8 cellular contexts compared by ENCODE assay signal in genomic region chr11:3824714-3825472, GRCh38. TPM values are rescaled to one million over a fixed set of nuclear protein-coding genes. Genes with fewer than 3 reads are reported as not detected.
DNase-seq lines count a peak whose midpoint lies in the region; ATAC-seq and TF ChIP-seq lines count a peak whose summit lies in the region.

No MANE protein-coding gene starts in this region.

- peaks cover 8% of the 10 kb centered on the region for H3K79me2 ChIP-seq in GM23248 (ENCODE audit: insufficient read depth)
- peaks cover 11% of the 10 kb centered on the region for H3K79me2 ChIP-seq in Loucy (ENCODE audit: insufficient read depth, low read length)

- no peaks in the 10 kb centered on the region for H3K27me3 Mint-ChIP-seq in stimulated activated naive CD8-positive, alpha-beta T cell treated with anti-CD3 and anti-CD28 coated beads, Interleukin-15, Interleukin-2, amounts not matched to agents 100 ng/mL and 50 ng/mL, for 24 hours

- no peaks in the 10 kb centered on the region for H3K9me3 Mint-ChIP-seq in stimulated activated naive CD8-positive, alpha-beta T cell treated with anti-CD3 and anti-CD28 coated beads, Interleukin-15, Interleukin-2, amounts not matched to agents 100 ng/mL and 50 ng/mL, for 24 hours

- peak; percentile 84 for ATAC-seq in mucosa of descending colon

- H3K9me3 ChIP-seq in GM23248 (ENCODE audit: low read depth) (no peaks in the 10 kb centered on the region), Loucy (ENCODE audit: insufficient read depth, low read depth, low read length) (no peaks in the 10 kb centered on the region), mucosa of descending colon (no peaks in the 10 kb centered on the region)

- intact Hi-C loops in mucosa of descending colon (cut with DNase I, micrococcal nuclease), result no loop called here

- H2AFZ ChIP-seq in GM23248 (no peak overlapping the region), Loucy (ENCODE audit: low read length) (no peak overlapping the region)

- H4K20me1 ChIP-seq in GM23248 (ENCODE audit: insufficient read depth) (no peaks in the 10 kb centered on the region), Loucy (ENCODE audit: insufficient read depth, low read length, poor library complexity, severe bottlenecking) (peaks cover 8% of the 10 kb centered on the region)

- H3K36me3 Mint-ChIP-seq in stimulated activated naive CD8-positive, alpha-beta T cell treated with anti-CD3 and anti-CD28 coated beads, Interleukin-15, Interleukin-2, amounts not matched to agents 100 ng/mL and 50 ng/mL, for 24 hours (ENCODE audit: low read depth), result peaks cover 51% of the 10 kb centered on the region

- H3K4me1 Mint-ChIP-seq in stimulated activated naive CD8-positive, alpha-beta T cell treated with anti-CD3 and anti-CD28 coated beads, Interleukin-15, Interleukin-2, amounts not matched to agents 100 ng/mL and 50 ng/mL, for 24 hours (ENCODE audit: low read depth), result peaks cover 32% of the 10 kb centered on the region

- H3K4me3 Mint-ChIP-seq in stimulated activated naive CD8-positive, alpha-beta T cell treated with anti-CD3 and anti-CD28 coated beads, Interleukin-15, Interleukin-2, amounts not matched to agents 100 ng/mL and 50 ng/mL, for 24 hours, result no peak overlapping the region

- DNase-seq in GM23248 (peak; percentile 41), dermis blood vessel endothelial cell (peak; percentile 79), mucosa of descending colon (peak; percentile 73 to 77 (median 77)), amniotic stem cell (lab: John Stamatoyannopoulos, UW) (no peak)
- DNase-seq in activated CD4-positive, alpha-beta T cell treated with anti-CD3 and anti-CD28 coated beads for 4 hours, result peak; percentile 78 to 88

- H3F3A ChIP-seq in GM23248 (ENCODE audit: insufficient read depth) (peaks cover 5% of the 10 kb centered on the region; the same call in 1 of the 2 replicates), Loucy (ENCODE audit: low read depth) (no peaks in the 10 kb centered on the region)

- 81 to 84% methylated on average over 18 of the region's 18 CpGs for WGBS in GM23248 (ENCODE audit: low coverage in 1 of 2, low lambda C conversion rate in 2 of 2, missing lambda C conversion rate in 2 of 2), 2 experiments

- TF ChIP-seq CTCF in GM12801 (IDR thresholded peaks at IDR 0.05; ENCODE audit: extremely low read depth, insufficient read length) (peak; percentile 73), Loucy (conservative IDR thresholded peaks at IDR 0.05; ENCODE audit: low read length) (peak; percentile 94), mucosa of descending colon (IDR thresholded peaks at IDR 0.05) (peak; percentile 43)

- no peaks in the 10 kb centered on the region for H3K27me3 ChIP-seq in GM23248 (replicated peaks; ENCODE audit: insufficient read depth)
- no peaks in the 10 kb centered on the region for H3K27me3 ChIP-seq in Loucy (ENCODE audit: insufficient read depth, low read length, poor library complexity, severe bottlenecking)

- no peak overlapping the region for H3K27ac ChIP-seq in GM23248

- H3K36me3 ChIP-seq in GM23248 (ENCODE audit: low read depth), result peaks cover 9% of the 10 kb centered on the region
- peaks cover 32% of the 10 kb centered on the region; the same call in 1 of the 2 replicates for H3K36me3 ChIP-seq in Loucy (ENCODE audit: insufficient read depth, low read length)
- no peaks in the 10 kb centered on the region for H3K36me3 ChIP-seq in mucosa of descending colon (ENCODE audit: low read depth)

- H3K27ac Mint-ChIP-seq in stimulated activated naive CD8-positive, alpha-beta T cell treated with anti-CD3 and anti-CD28 coated beads, Interleukin-15, Interleukin-2, amounts not matched to agents 100 ng/mL and 50 ng/mL, for 24 hours, result peak overlapping the region; percentile 51

- H3K4me2 ChIP-seq in GM23248 (ENCODE audit: unreplicated experiment), result no peak overlapping the region
- no peak overlapping the region for H3K4me2 ChIP-seq in Loucy (ENCODE audit: low read depth, low read length, poor library complexity, severe bottlenecking)

- in situ Hi-C loops in GM23248 (cut with MboI), result loop anchor here (25.0 kb wide), 1 partner anchor 363 kb away; no protein-coding TSS in a partner anchor

- H3K4me3 ChIP-seq in GM23248 (no peak overlapping the region), Loucy (ENCODE audit: low read length, poor library complexity, severe bottlenecking) (no peak overlapping the region), mucosa of descending colon (no peak overlapping the region)

- H3K9ac ChIP-seq in GM23248, result no peak overlapping the region
- H3K9ac ChIP-seq in Loucy (ENCODE audit: low read depth, low read length, poor library complexity, severe bottlenecking), result no peak overlapping the region

- H3K4me1 ChIP-seq in GM23248 (ENCODE audit: insufficient read depth) (no peaks in the 10 kb centered on the region), Loucy (ENCODE audit: insufficient read depth, low read length, poor library complexity, severe bottlenecking) (no peaks in the 10 kb centered on the region), mucosa of descending colon (ENCODE audit: low read depth) (no peaks in the 10 kb centered on the region)

- no peaks in the 10 kb centered on the region for H3K9me2 ChIP-seq in GM23248 (ENCODE audit: insufficient read depth)
- no peaks in the 10 kb centered on the region for H3K9me2 ChIP-seq in Loucy (replicated peaks; ENCODE audit: low read depth, low read length)

RNA-seq across cellular contexts. Expression of gene RHOG, which starts 15.9 kb away (rescaled TPM):
- total RNA-seq in GM23248 (2014; rRNA removed; shearing (Covaris generic)), result 42.0 and 45.5 TPM in 2 replicates
- polyA plus RNA-seq in GM23248 (2016; fragmentation: Nextera tagmentation; extraction: Ambion mirVana), result 59.5 and 61.4 TPM in 2 replicates
- total RNA-seq in dermis blood vessel endothelial cell, result 19.2 and 25.5 TPM in 2 replicates
- 10 to 100 TPM; 62.7 to 77.2 (median 74.1) TPM for total RNA-seq in mucosa of descending colon

RNA-seq across cellular contexts. Expression of gene PGAP2, which starts 16.5 kb away (rescaled TPM):
- total RNA-seq in GM23248 (2014; rRNA removed; shearing (Covaris generic)), result 10.1 and 19.0 TPM in 2 replicates
- polyA plus RNA-seq in GM23248 (2016; fragmentation: Nextera tagmentation; extraction: Ambion mirVana), result 14.7 and 17.8 TPM in 2 replicates
- 7.3 and 10.2 TPM in 2 replicates for total RNA-seq in dermis blood vessel endothelial cell
- 10 to 100 TPM; 15.7 to 32.8 (median 25.9) TPM for total RNA-seq in mucosa of descending colon

RNA-seq across cellular contexts. Expression of gene NUP98, which starts 27.5 kb away (rescaled TPM):
- 79.3 and 142 TPM in 2 replicates for total RNA-seq in GM23248 (2014; rRNA removed; shearing (Covaris generic))
- 25.6 and 30.5 TPM in 2 replicates for polyA plus RNA-seq in GM23248 (2016; fragmentation: Nextera tagmentation; extraction: Ambion mirVana)
- 110 and 151 TPM in 2 replicates for total RNA-seq in dermis blood vessel endothelial cell
- 10 to 100 TPM; 53.7 to 69.7 (median 60.6) TPM for total RNA-seq in mucosa of descending colon

RNA-seq across cellular contexts. Expression of gene STIM1, which starts 30.6 kb away (rescaled TPM):
- total RNA-seq in GM23248 (2014; rRNA removed; shearing (Covaris generic)), result 24.6 and 63.4 TPM in 2 replicates
- 22.0 and 22.3 TPM in 2 replicates for polyA plus RNA-seq in GM23248 (2016; fragmentation: Nextera tagmentation; extraction: Ambion mirVana)
- total RNA-seq in dermis blood vessel endothelial cell (31.5 and 39.3 TPM in 2 replicates), mucosa of descending colon (10 to 100 TPM; 56.1 to 74.8 (median 72.5) TPM)

Comparison
In these comparisons a context has a peak if more than half of its experiments do, and no peak if none do; other contexts are left out.
1. CTCF ChIP-seq: peak in every context shown above with its lines; median percentile 94 in Loucy; 73 in GM12801; 43 in mucosa of descending colon.